26 cellular contexts compared by ENCODE assay signal in the genomic region with DNA sequence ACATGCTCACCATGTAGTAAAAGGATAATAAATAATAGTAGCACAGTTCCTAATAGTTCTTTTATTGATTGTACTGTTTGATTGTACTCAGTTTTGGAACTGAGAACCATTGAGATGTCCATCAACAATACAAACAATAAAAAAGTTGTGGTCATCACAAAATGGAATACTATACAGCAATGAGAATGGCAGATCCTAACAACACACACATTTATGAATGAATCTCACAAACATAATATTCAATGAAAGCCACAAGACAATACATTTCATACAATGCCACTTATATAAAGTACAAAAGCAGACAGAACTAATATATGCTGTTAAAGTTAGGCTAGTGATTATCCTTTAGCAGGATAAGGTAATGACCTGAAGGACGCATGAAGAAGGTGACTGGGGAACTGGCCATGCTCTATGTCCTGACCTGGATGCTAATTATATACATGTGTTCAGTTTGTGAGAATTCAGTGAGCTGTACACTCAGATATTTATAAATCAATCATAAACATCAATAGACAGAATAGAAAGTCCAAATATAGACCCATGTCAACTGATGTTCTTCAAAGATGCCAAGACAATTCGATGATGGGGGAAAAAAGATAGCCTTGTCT.
"Had no signal": no experiment of that assay in that cellular context is flagged by ENCODE, and none has a peak within 500 bp of the region (broad histone marks: within the 10 kb centered on the region; RNA-seq: fewer than 3 reads in every experiment).

No MANE protein-coding gene starts in this region.

- H2AFZ ChIP-seq: hepatocyte had no signal

- H3K9me3 ChIP-seq: colonic mucosa, esophagus squamous epithelium, gastroesophageal sphincter, left ventricle myocardium inferior, lower lobe of right lung, mucosa of descending colon had no signal

- FAIRE-seq: endometrium, kidney had no signal

- H3K27me3 ChIP-seq: colonic mucosa, esophagus squamous epithelium, gastroesophageal sphincter, heart left ventricle, hepatocyte had no signal

- H3K27ac ChIP-seq: colonic mucosa, esophagus squamous epithelium, gastroesophageal sphincter, heart left ventricle, hepatocyte, left ventricle myocardium inferior, lower lobe of right lung had no signal

- H3K4me3 ChIP-seq: colonic mucosa, esophagus squamous epithelium, gastroesophageal sphincter, heart left ventricle, hepatocyte, left ventricle myocardium inferior, lower lobe of right lung, mucosa of descending colon had no signal

- H3K4me2 ChIP-seq: hepatocyte had no signal

- DNase-seq: colonic mucosa; cortex of kidney; effector CD8-positive, alpha-beta T cell; effector memory CD8-positive, alpha-beta T cell; endodermal cell; erythroblast; esophagus squamous epithelium; foreskin fibroblast; foreskin melanocyte; heart left ventricle; hypothalamus; immature natural killer cell; islet precursor cell; kidney; kidney glomerular epithelial cell; left colon; left ventricle myocardium inferior; lower lobe of right lung; mesenchymal stem cell; mucosa of descending colon; naive B cell had no signal

- H3K36me3 ChIP-seq: colonic mucosa, gastroesophageal sphincter, heart left ventricle, left ventricle myocardium inferior, lower lobe of right lung had no signal

- ATAC-seq: effector memory CD8-positive, alpha-beta T cell; esophagus mucosa; gastroesophageal sphincter; left colon; left lobe of liver; lower lobe of right lung; mucosa of descending colon had no signal
